11 cellular contexts compared by ENCODE assay signal in the genomic region with DNA sequence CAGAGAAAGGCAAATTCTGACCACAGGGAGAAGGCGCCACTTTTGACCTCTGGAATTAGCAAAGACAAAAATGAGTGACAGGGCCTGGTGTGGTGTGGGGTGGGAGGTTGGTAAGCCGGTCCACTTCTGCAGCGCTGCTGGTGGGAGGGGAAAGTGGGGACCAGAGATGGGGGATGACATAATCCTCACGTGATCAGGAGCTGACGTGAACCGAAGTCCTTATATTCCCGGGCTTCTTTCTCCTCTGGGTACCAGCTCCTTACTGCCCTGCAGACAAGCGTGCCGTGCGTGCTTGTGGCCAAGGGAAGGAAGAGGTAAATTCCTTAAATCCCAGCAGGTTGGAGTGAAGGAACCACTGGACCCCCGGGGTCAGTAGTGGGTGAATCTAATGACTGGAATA. TPM values are rescaled to one million over a fixed set of nuclear protein-coding genes. Genes with fewer than 3 reads are reported as not detected.
DNase-seq lines count a peak whose midpoint lies in the region; ATAC-seq and TF ChIP-seq lines count a peak whose summit lies in the region.
"Had no signal": no experiment of that assay in that cellular context is flagged by ENCODE, and none has a peak within 500 bp of the region (broad histone marks: within the 10 kb centered on the region; RNA-seq: fewer than 3 reads in every experiment).

TSS of gene TCEAL7 (plus strand) at position 249 of the 400 bp plus-strand sequence. CDS start 1,165 bp downstream, outside the sequence.

- peaks cover 17% of the 10 kb centered on the region for H3K27me3 Mint-ChIP-seq in brain
- peaks cover 23% of the 10 kb centered on the region for H3K27me3 Mint-ChIP-seq in progenitor cell of endocrine pancreas

- TF ChIP-seq CTCF in brain (conservative IDR thresholded peaks at IDR 0.05), result no peak
- no peak for TF ChIP-seq CTCF in progenitor cell of endocrine pancreas (IDR thresholded peaks at IDR 0.05; ENCODE audit: unreplicated experiment)

- H3K4me3 Mint-ChIP-seq in brain, result peak within 1 kb of the TSS; percentile 84 to 94 (median 87)
- peak within 1 kb of the TSS; percentile 49 for H3K4me3 Mint-ChIP-seq in progenitor cell of endocrine pancreas (ENCODE audit: low read depth)
- H3K4me3 Mint-ChIP-seq: activated CD8-positive, alpha-beta memory T cell treated with anti-CD3 and anti-CD28 coated beads, Interleukin-2, amount 10 ng/mL, durations not matched to agents 7 days and 5 days had no signal

- H3K9me3 Mint-ChIP-seq in brain, result peaks cover 0 to 3% (median 0%) of the 10 kb centered on the region in 5 experiments
- H3K9me3 Mint-ChIP-seq in progenitor cell of endocrine pancreas (ENCODE audit: low read depth), result peaks cover 11% of the 10 kb centered on the region

- H3K4me1 Mint-ChIP-seq in brain (peaks cover 35% of the 10 kb centered on the region), progenitor cell of endocrine pancreas (ENCODE audit: low read depth) (peaks cover 5% of the 10 kb centered on the region)

- H3K27ac Mint-ChIP-seq in brain, result peak within 1 kb of the TSS; percentile 53 to 99 (median 98)
- peak within 1 kb of the TSS; percentile 51 for H3K27ac Mint-ChIP-seq in progenitor cell of endocrine pancreas
- H3K27ac Mint-ChIP-seq: activated CD8-positive, alpha-beta memory T cell treated with anti-CD3 and anti-CD28 coated beads, Interleukin-2, amount 10 ng/mL, durations not matched to agents 7 days and 5 days had no signal

- DNase-seq in ELR (ENCODE audit: low read depth) (peak; percentile 65), hippocampal formation (lab: John Stamatoyannopoulos, UW) (peak; percentile 58 to 76), progenitor cell of endocrine pancreas (ENCODE audit: low spot score, unreplicated experiment) (no peak), NCI-H345 treated with DMSO at 0.1 percent for 48 hours (lab: John Stamatoyannopoulos, UW; ENCODE audit: unreplicated experiment) (no peak), left lobe of liver (ENCODE audit: low spot score) (no peak)
- DNase-seq in stimulated activated CD4-positive, alpha-beta T cell treated with anti-CD3 and anti-CD28 coated beads, Interleukin-4, amount 100 ng/mL, for 4 hours, result no peak
- DNase-seq: activated CD8-positive, alpha-beta memory T cell treated with anti-CD3 and anti-CD28 coated beads, Interleukin-2, amount 10 ng/mL, durations not matched to agents 7 days and 5 days; DND-41; NCI-H2171 treated with DMSO at 0.1 percent for 48 hours had no signal

- ATAC-seq in GM21360 (IDR thresholded peaks at IDR 0.05; ENCODE audit: unreplicated experiment) (no peak), left lobe of liver (no peak)
- ATAC-seq: activated CD8-positive, alpha-beta memory T cell treated with anti-CD3 and anti-CD28 coated beads, Interleukin-2, amount 10 ng/mL, durations not matched to agents 7 days and 5 days had no signal

- H3K36me3 Mint-ChIP-seq in brain, result peaks cover 4% of the 10 kb centered on the region
- H3K36me3 Mint-ChIP-seq in progenitor cell of endocrine pancreas (ENCODE audit: insufficient read depth), result no peaks in the 10 kb centered on the region
- H3K36me3 Mint-ChIP-seq: activated CD8-positive, alpha-beta memory T cell treated with anti-CD3 and anti-CD28 coated beads, Interleukin-2, amount 10 ng/mL, durations not matched to agents 7 days and 5 days had no signal

RNA-seq across cellular contexts. Expression of gene TCEAL7, which starts in this region (rescaled TPM):
- 85.0 TPM for polyA plus RNA-seq in brain (ENCODE audit: insufficient read depth, low read depth, low replicate concordance)
- 4.9 and 5.1 TPM in 2 replicates for total RNA-seq in progenitor cell of endocrine pancreas
- total RNA-seq in left lobe of liver, result 0.28 TPM
- total RNA-seq: activated CD8-positive, alpha-beta memory T cell treated with anti-CD3 and anti-CD28 coated beads, Interleukin-2, amount 10 ng/mL, durations not matched to agents 7 days and 5 days had no signal

Comparison
In these comparisons a context has a peak if more than half of its experiments do, and no peak if none do; other contexts are left out.
1. DNase-seq: peak in ELR (single experiment) and hippocampal formation (2 of 2); none in progenitor cell of endocrine pancreas (single experiment), NCI-H345 treated with DMSO at 0.1 percent for 48 hours (single experiment), stimulated activated CD4-positive, alpha-beta T cell treated with anti-CD3 and anti-CD28 coated beads, Interleukin-4, amount 100 ng/mL, for 4 hours (0 of 2) and left lobe of liver (single experiment).